ENCODE assay signal across 2 cellular contexts in genomic region chr5:151051931-151052608, GRCh38.
TF ChIP-seq lines count a peak whose summit lies in the region.

No MANE protein-coding gene starts in this region.

TF ChIP-seq in WTC11, 78 proteins besides CTCF, POLR2A, EP300 and RAD21:
- TF ChIP-seq GTF2I (CRISPR knock-in tag; conservative IDR thresholded peaks at IDR 0.05): no peak
- no peak for TF ChIP-seq JAZF1 (CRISPR knock-in tag; IDR thresholded peaks at IDR 0.05)
- no peak for TF ChIP-seq OVOL2 (CRISPR knock-in tag; IDR thresholded peaks at IDR 0.05; ENCODE audit: borderline replicate concordance)
- no peak for TF ChIP-seq USF2 (CRISPR knock-in tag; IDR thresholded peaks at IDR 0.05)
- no peak for TF ChIP-seq SMAD3 (CRISPR knock-in tag; IDR thresholded peaks at IDR 0.05; ENCODE audit: borderline replicate concordance)
- no peak for TF ChIP-seq ZNF671 (CRISPR knock-in tag; IDR thresholded peaks at IDR 0.05)
TF ChIP-seq in WTC11: peak in this region for 0.

TF ChIP-seq in HepG2, 621 proteins besides CTCF, POLR2A, EP300 and RAD21:
- TF ChIP-seq ZNF687 (CRISPR knock-in tag; IDR thresholded peaks at IDR 0.05) (peak; percentile 16; the same call in 1 of the 2 replicates), HNF4G (IDR thresholded peaks at IDR 0.05; ENCODE audit: borderline replicate concordance, low read depth, low read length) (no peak), HNF4G (CRISPR knock-in tag; IDR thresholded peaks at IDR 0.05; ENCODE audit: borderline replicate concordance, low read depth) (0 out of 2 replicates have a peak, but pooled peaks have one; percentile 1), ZMYM3 (CRISPR knock-in tag; IDR thresholded peaks at IDR 0.05) (no peak), ZNF326 (CRISPR knock-in tag; IDR thresholded peaks at IDR 0.05; ENCODE audit: borderline replicate concordance) (no peak), ETV5 (CRISPR knock-in tag; IDR thresholded peaks at IDR 0.05; ENCODE audit: borderline replicate concordance) (0 out of 2 replicates have a peak, but pooled peaks have one; percentile 6)
